ENCODE assay signal across 13 cellular contexts in genomic region chr1:219120625-219121544, GRCh38. TPM values are rescaled to one million over a fixed set of nuclear protein-coding genes. Genes with fewer than 3 reads are reported as not detected.
A peak's percentile ranks its signal among the peaks of the same experiment; 100 is the strongest.
DNase-seq lines count a peak whose midpoint lies in the region; ATAC-seq and TF ChIP-seq lines count a peak whose summit lies in the region.
"Had no signal": no experiment of that assay in that cellular context is flagged by ENCODE, and none has a peak within 500 bp of the region (broad histone marks: within the 10 kb centered on the region; RNA-seq: fewer than 3 reads in every experiment).

No MANE protein-coding gene starts in this region.

- ATAC-seq in GM19035 (IDR thresholded peaks at IDR 0.05; ENCODE audit: unreplicated experiment), result no peak
- no peak for ATAC-seq in GM18907 (IDR thresholded peaks at IDR 0.05; ENCODE audit: unreplicated experiment)
- ATAC-seq: naive thymus-derived CD8-positive, alpha-beta T cell had no signal

- H3K27ac ChIP-seq in ACC112 (ENCODE audit: low read depth, low read length) (peak overlapping the region; percentile 91), neural progenitor cell (no peak overlapping the region)

- H3K9me3 ChIP-seq in MG63 (no peaks in the 10 kb centered on the region; the same call in 1 of the 2 replicates), neural progenitor cell (ENCODE audit: low read depth) (no peaks in the 10 kb centered on the region)
- H3K9me3 ChIP-seq: BLaER1 treated with 17β-estradiol and CSF1 and Interleukin-3, amounts not matched to agents 10 nM and 100 nM had no signal

- H3K27ac Mint-ChIP-seq in neural progenitor cell, result no peak overlapping the region
- H3K27ac Mint-ChIP-seq: naive thymus-derived CD8-positive, alpha-beta T cell; T-helper 1 cell treated with Interleukin-12 subunit alpha and Interleukin-12 subunit beta and Interleukin-4 antibody, amounts not matched to agents 30 μg/mL and 1 μg/mL, for 36 hours had no signal

- H3K79me2 ChIP-seq in ACC112 (ENCODE audit: control insufficient read depth, insufficient read depth, low read length, unreplicated experiment) (no peaks in the 10 kb centered on the region), neural progenitor cell (ENCODE audit: low read depth) (no peaks in the 10 kb centered on the region)

- no peak overlapping the region for H3K4me2 ChIP-seq in neural progenitor cell

- H3K27me3 Mint-ChIP-seq in neural progenitor cell (ENCODE audit: insufficient read depth, low read depth), result no peaks in the 10 kb centered on the region
- H3K27me3 Mint-ChIP-seq: naive thymus-derived CD8-positive, alpha-beta T cell had no signal

- no peak overlapping the region for H3K9ac ChIP-seq in neural progenitor cell
- H3K9ac ChIP-seq: BLaER1 treated with 17β-estradiol and CSF1 and Interleukin-3, amounts not matched to agents 10 nM and 100 nM had no signal

- no peaks in the 10 kb centered on the region for H3F3A ChIP-seq in neural progenitor cell (ENCODE audit: low read depth)

- H3K36me3 Mint-ChIP-seq in neural progenitor cell, result no peaks in the 10 kb centered on the region
- H3K36me3 Mint-ChIP-seq: naive thymus-derived CD8-positive, alpha-beta T cell had no signal

- peaks cover 31% of the 10 kb centered on the region for H3K4me1 ChIP-seq in ACC112 (ENCODE audit: control insufficient read depth, insufficient read depth, low read length, unreplicated experiment)
- no peaks in the 10 kb centered on the region for H3K4me1 ChIP-seq in neural progenitor cell

- no peak overlapping the region for H3K4me3 Mint-ChIP-seq in neural progenitor cell
- H3K4me3 Mint-ChIP-seq: naive thymus-derived CD8-positive, alpha-beta T cell; T-helper 1 cell treated with Interleukin-12 subunit alpha and Interleukin-12 subunit beta and Interleukin-4 antibody, amounts not matched to agents 30 μg/mL and 1 μg/mL, for 36 hours had no signal

- TF ChIP-seq CTCF in neural progenitor cell (IDR thresholded peaks at IDR 0.05), result no peak

- peak overlapping the region; percentile 17 for H3K4me3 ChIP-seq in ACC112 (ENCODE audit: low read depth, low read length)
- H3K4me3 ChIP-seq in MG63, result no peak overlapping the region
- no peak overlapping the region for H3K4me3 ChIP-seq in neural progenitor cell
- H3K4me3 ChIP-seq: BLaER1 treated with 17β-estradiol and CSF1 and Interleukin-3, amounts not matched to agents 10 nM and 100 nM had no signal

- H3K36me3 ChIP-seq in ACC112 (ENCODE audit: insufficient read depth, low read length) (no peaks in the 10 kb centered on the region), MG63 (no peaks in the 10 kb centered on the region), neural progenitor cell (no peaks in the 10 kb centered on the region)
- H3K36me3 ChIP-seq: BLaER1 treated with 17β-estradiol and CSF1 and Interleukin-3, amounts not matched to agents 10 nM and 100 nM had no signal

- H3K9me3 Mint-ChIP-seq in neural progenitor cell, result no peaks in the 10 kb centered on the region
- H3K9me3 Mint-ChIP-seq: T-helper 1 cell treated with Interleukin-12 subunit alpha and Interleukin-12 subunit beta and Interleukin-4 antibody, amounts not matched to agents 30 μg/mL and 1 μg/mL, for 36 hours had no signal

- no peaks in the 10 kb centered on the region for H4K20me1 ChIP-seq in neural progenitor cell (ENCODE audit: low read depth)
- H4K20me1 ChIP-seq: BLaER1 treated with 17β-estradiol and CSF1 and Interleukin-3, amounts not matched to agents 10 nM and 100 nM had no signal

- peak overlapping the region; percentile 8 for H2AFZ ChIP-seq in ACC112 (ENCODE audit: low read length, unreplicated experiment)
- no peak overlapping the region for H2AFZ ChIP-seq in neural progenitor cell (replicated peaks)

- peaks cover 4% of the 10 kb centered on the region for H3K4me1 Mint-ChIP-seq in neural progenitor cell
- H3K4me1 Mint-ChIP-seq: naive thymus-derived CD8-positive, alpha-beta T cell had no signal

- no peaks in the 10 kb centered on the region for H3K27me3 ChIP-seq in ACC112 (ENCODE audit: insufficient read depth, low read length)
- H3K27me3 ChIP-seq in MG63, result no peaks in the 10 kb centered on the region
- H3K27me3 ChIP-seq in neural progenitor cell, result no peaks in the 10 kb centered on the region
- H3K27me3 ChIP-seq: BLaER1 treated with 17β-estradiol and CSF1 and Interleukin-3, amounts not matched to agents 10 nM and 100 nM had no signal

- DNase-seq in MG63 (peak; percentile 68), brain pericyte (ENCODE audit: low read depth, low spot score) (peak; percentile 77), medulla oblongata (ENCODE audit: extremely low spot score) (peak; percentile 13), NCI-H187 treated with DMSO at 0.1 percent for 48 hours (lab: John Stamatoyannopoulos, UW) (no peak), neural progenitor cell (ENCODE audit: low spot score) (no peak)
- DNase-seq: activated T-cell treated with anti-CD3 and anti-CD28 coated beads, Interleukin-2, amount 50 U/mL, for 48 hours; naive thymus-derived CD8-positive, alpha-beta T cell; NCI-H1048 had no signal

RNA-seq across cellular contexts. Expression of gene LYPLAL1, which starts 52.8 kb away (rescaled TPM):
- total RNA-seq in MG63 (2014; rRNA removed; shearing (Covaris generic); ENCODE audit: low replicate concordance), result 21.5 and 24.4 TPM in 2 replicates
- 12.9 and 35.4 TPM in 2 replicates for total RNA-seq in neural progenitor cell (ENCODE audit: low replicate concordance)

Comparison
In these comparisons a context has a peak if more than half of its experiments do, and no peak if none do; other contexts are left out.
1. DNase-seq: peak in MG63 (single experiment), brain pericyte (single experiment) and medulla oblongata (single experiment); none in NCI-H187 treated with DMSO at 0.1 percent for 48 hours (single experiment) and neural progenitor cell (single experiment).